8 cellular contexts compared by ENCODE assay signal in the genomic region with DNA sequence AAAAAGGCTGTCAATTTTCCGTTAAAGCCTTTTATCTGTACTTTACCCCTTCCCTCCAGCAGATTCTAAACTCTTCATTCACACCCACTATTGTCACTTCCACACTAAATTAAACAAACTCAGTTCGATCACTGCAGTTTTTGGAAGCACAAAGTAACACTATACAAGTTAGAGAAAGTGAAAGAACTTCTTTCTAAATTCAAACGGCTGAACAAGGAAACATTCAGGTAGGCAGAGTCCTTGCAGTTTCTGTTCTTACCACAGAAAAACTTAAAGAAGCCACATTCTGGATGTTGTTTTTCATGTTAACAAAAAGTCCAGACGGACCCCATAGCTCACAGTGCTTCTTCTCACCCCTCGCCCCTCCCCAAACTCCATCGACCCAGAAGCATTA. TPM values are rescaled to one million over a fixed set of nuclear protein-coding genes. Genes with fewer than 3 reads are reported as not detected.
DNase-seq lines count a peak whose midpoint lies in the region; ATAC-seq and TF ChIP-seq lines count a peak whose summit lies in the region.

No MANE protein-coding gene starts in this region.

- H3K36me3 ChIP-seq in KOPT-K1 (ENCODE audit: insufficient read depth, low read length) (no peaks in the 10 kb centered on the region), breast epithelium (no peaks in the 10 kb centered on the region), mesenchymal stem cell (ENCODE audit: control insufficient read depth in 1 of 2, insufficient read depth in 2 of 2, low read depth in 1 of 2, low read length in 2 of 2) (no peaks in the 10 kb centered on the region), upper lobe of right lung (no peaks in the 10 kb centered on the region)

- peak overlapping the region; percentile 84 for H3K4me2 ChIP-seq in mesenchymal stem cell (ENCODE audit: low read length, poor library complexity, severe bottlenecking)

- peak; percentile 72 for ATAC-seq in GM21529 (IDR thresholded peaks at IDR 0.05; ENCODE audit: unreplicated experiment)
- peak; percentile 4 for ATAC-seq in upper lobe of right lung

- H4K91ac ChIP-seq in mesenchymal stem cell (ENCODE audit: low read length), result peak overlapping the region; percentile 89

- H3K27me3 ChIP-seq in breast epithelium (no peaks in the 10 kb centered on the region), mesenchymal stem cell (ENCODE audit: control insufficient read depth in 1 of 2, insufficient read depth in 1 of 2, low read length in 2 of 2) (no peaks in the 10 kb centered on the region), upper lobe of right lung (no peaks in the 10 kb centered on the region)

- H3K9ac ChIP-seq in mesenchymal stem cell (ENCODE audit: low read length), result peak overlapping the region; percentile 98

- no peak overlapping the region for H2AK5ac ChIP-seq in mesenchymal stem cell (ENCODE audit: low read length, severe bottlenecking)

- intact Hi-C loops in Calu3 (cut with micrococcal nuclease; ENCODE audit: unreplicated experiment), result no loop called here
- intact Hi-C loops in breast epithelium (cut with DNase I; ENCODE audit: low total_unique reads), result no loop called here
- intact Hi-C loops in upper lobe of right lung (cut with DNase I), result no loop called here

- no peak overlapping the region for H3K14ac ChIP-seq in mesenchymal stem cell (ENCODE audit: low read length in 2 of 2)

- H2BK120ac ChIP-seq in mesenchymal stem cell (ENCODE audit: low read depth, low read length), result no peak overlapping the region

- H3K36me3 Mint-ChIP-seq in Calu3 (ENCODE audit: insufficient read depth, unreplicated experiment), result peaks cover 14% of the 10 kb centered on the region

- 29% methylated on average over 6 of the region's 6 CpGs for WGBS in mesenchymal stem cell

- H3K9me3 ChIP-seq in KOPT-K1 (ENCODE audit: insufficient read depth, low read length, poor library complexity, severe bottlenecking) (no peaks in the 10 kb centered on the region), breast epithelium (no peaks in the 10 kb centered on the region), mesenchymal stem cell (ENCODE audit: control insufficient read depth, low read length) (no peaks in the 10 kb centered on the region), upper lobe of right lung (no peaks in the 10 kb centered on the region)

- no peak overlapping the region for H3K23ac ChIP-seq in mesenchymal stem cell (ENCODE audit: low read length in 2 of 2)

- H3K4me3 ChIP-seq in breast epithelium, result peak overlapping the region; percentile 45 to 73 (median 64)
- H3K4me3 ChIP-seq in mesenchymal stem cell (ENCODE audit: insufficient read depth in 1 of 2, low read depth in 1 of 2, low read length in 2 of 2), result peak overlapping the region in 1 of 2 experiments; percentile 85
- H3K4me3 ChIP-seq in upper lobe of right lung, result peak overlapping the region; percentile 59

- H3K27me3 Mint-ChIP-seq in Calu3 (ENCODE audit: unreplicated experiment), result no peaks in the 10 kb centered on the region

- no peak overlapping the region for H2BK12ac ChIP-seq in mesenchymal stem cell (ENCODE audit: low read length in 2 of 2)

- peak overlapping the region; percentile 81 for H2BK5ac ChIP-seq in mesenchymal stem cell (ENCODE audit: low read depth, low read length, poor library complexity, severe bottlenecking)

- H3K79me1 ChIP-seq in mesenchymal stem cell (replicated peaks; ENCODE audit: low read length, poor library complexity, severe bottlenecking), result no peaks in the 10 kb centered on the region

- no peak for TF ChIP-seq POLR2A in breast epithelium (IDR thresholded peaks at IDR 0.05)

- H2AFZ ChIP-seq in mesenchymal stem cell (ENCODE audit: low read depth, low read length), result no peak overlapping the region

- H3K4me1 ChIP-seq in breast epithelium (peaks cover 0 to 2% of the 10 kb centered on the region in 2 donors), mesenchymal stem cell (ENCODE audit: control insufficient read depth, insufficient read depth, low read depth, low read length) (peaks cover 3% of the 10 kb centered on the region), upper lobe of right lung (peaks cover 5% of the 10 kb centered on the region)

- no TSS peak for BruUV-seq in Calu3 (replicated peaks; lab: Mats Ljungman, UMichigan)

- H3K4me1 Mint-ChIP-seq in Calu3 (ENCODE audit: low read depth, unreplicated experiment), result peaks cover 17% of the 10 kb centered on the region

- H3K27ac ChIP-seq in KOPT-K1 (ENCODE audit: low read depth, low read length, poor library complexity, severe bottlenecking), result peak overlapping the region; percentile 99
- peak overlapping the region; percentile 93 to 98 for H3K27ac ChIP-seq in breast epithelium
- H3K27ac ChIP-seq in mesenchymal stem cell (ENCODE audit: low read length, poor library complexity, severe bottlenecking), result peak overlapping the region; percentile 90
- peak overlapping the region; percentile 94 for H3K27ac ChIP-seq in upper lobe of right lung

- H3K4ac ChIP-seq in mesenchymal stem cell (ENCODE audit: low read depth in 1 of 2, low read length in 2 of 2), result peak overlapping the region in 1 of 2 experiments; percentile 64

- H2BK15ac ChIP-seq in mesenchymal stem cell (ENCODE audit: low read depth, poor library complexity, severe bottlenecking), result no peak overlapping the region

- peak overlapping the region; percentile 99 for H4K8ac ChIP-seq in mesenchymal stem cell (ENCODE audit: low read length)

- H3K9me3 Mint-ChIP-seq in Calu3 (ENCODE audit: low read depth, unreplicated experiment), result no peaks in the 10 kb centered on the region

- H3K18ac ChIP-seq in mesenchymal stem cell (ENCODE audit: low read depth in 1 of 2, low read length in 2 of 2), result peak overlapping the region in 1 of 2 experiments; percentile 98

- peak overlapping the region; percentile 86 for H3K4me3 Mint-ChIP-seq in Calu3 (ENCODE audit: low read depth, unreplicated experiment)

- TF ChIP-seq CTCF in Calu3 (IDR thresholded peaks at IDR 0.05; ENCODE audit: unreplicated experiment) (no peak), breast epithelium (IDR thresholded peaks at IDR 0.05) (peak in 1 of 3 donors; percentile 7), upper lobe of right lung (IDR thresholded peaks at IDR 0.05) (no peak)

- H3K27ac Mint-ChIP-seq in Calu3 (ENCODE audit: unreplicated experiment), result peak overlapping the region; percentile 96

- DNase-seq in Calu3 (no peak), breast epithelium (ENCODE audit: low spot score in 2 of 2) (no peak), mesenchymal stem cell (peak; percentile 43), upper lobe of right lung (no peak), occipital lobe (lab: John Stamatoyannopoulos, UW) (no peak)
- no peak for DNase-seq in stimulated activated CD4-positive, alpha-beta T cell treated with anti-CD3 and anti-CD28 coated beads, Interleukin-12 subunit alpha, Interleukin-12 subunit beta, amount 100 ng/mL, for 4 hours

- CTCF ChIA-PET in Calu3 (lab: Charles Lee), result interaction anchor here (1.1 kb wide), 1 partner anchor 9 kb away, joined by 6 read pairs; no protein-coding TSS in a partner anchor

RNA-seq across cellular contexts. Expression of gene UBE2L5, which starts 27.5 kb away (rescaled TPM):
- total RNA-seq in Calu3 (2022) (not detected in 2 replicates), breast epithelium (1 to 10 TPM in 1 of 3 donors, under 1 TPM in 1, not detected in 1; 0.98 to 1.3 TPM), upper lobe of right lung (not detected), occipital lobe (not detected)
- 0.14 TPM for polyA plus RNA-seq in mesenchymal stem cell (2013, experiment 1 of 2)
- 0.08 TPM for polyA plus RNA-seq in mesenchymal stem cell (2013, experiment 2 of 2)
